ENCODE assay signal across 10 cellular contexts in genomic region chr1:26093569-26093968, GRCh38. TPM values are rescaled to one million over a fixed set of nuclear protein-coding genes. Genes with fewer than 3 reads are reported as not detected.
"Had no signal": no experiment of that assay in that cellular context is flagged by ENCODE, and none has a peak within 500 bp of the region (broad histone marks: within the 10 kb centered on the region; RNA-seq: fewer than 3 reads in every experiment).

No MANE protein-coding gene starts in this region.

RNA-seq across cellular contexts. Expression of gene TRIM63, which starts 26.1 kb away (rescaled TPM):
- total RNA-seq: activated naive CD8-positive, alpha-beta T cell treated with anti-CD3 and anti-CD28 coated beads for 36 hours; endothelial cell of umbilical vein; frontal cortex; T-helper 1 cell treated with Interleukin-12 subunit alpha and Interleukin-12 subunit beta and Interleukin-4 antibody, amounts not matched to agents 30 ng/mL and 1 ng/mL, for 36 hours; thoracic aorta had no signal
- polyA plus RNA-seq: endothelial cell of umbilical vein, neural cell had no signal

RNA-seq across cellular contexts. Expression of gene SLC30A2, which starts 47.7 kb away (rescaled TPM):
- total RNA-seq: activated naive CD4-positive, alpha-beta T cell treated with anti-CD3 and anti-CD28 coated beads for 36 hours; activated naive CD8-positive, alpha-beta T cell treated with anti-CD3 and anti-CD28 coated beads for 36 hours; aorta; endothelial cell of umbilical vein; frontal cortex; lower lobe of right lung; sciatic nerve; T-helper 1 cell treated with Interleukin-12 subunit alpha and Interleukin-12 subunit beta and Interleukin-4 antibody, amounts not matched to agents 30 ng/mL and 1 ng/mL, for 36 hours; thoracic aorta had no signal
- polyA plus RNA-seq: endothelial cell of umbilical vein had no signal
